In the genomic region with DNA sequence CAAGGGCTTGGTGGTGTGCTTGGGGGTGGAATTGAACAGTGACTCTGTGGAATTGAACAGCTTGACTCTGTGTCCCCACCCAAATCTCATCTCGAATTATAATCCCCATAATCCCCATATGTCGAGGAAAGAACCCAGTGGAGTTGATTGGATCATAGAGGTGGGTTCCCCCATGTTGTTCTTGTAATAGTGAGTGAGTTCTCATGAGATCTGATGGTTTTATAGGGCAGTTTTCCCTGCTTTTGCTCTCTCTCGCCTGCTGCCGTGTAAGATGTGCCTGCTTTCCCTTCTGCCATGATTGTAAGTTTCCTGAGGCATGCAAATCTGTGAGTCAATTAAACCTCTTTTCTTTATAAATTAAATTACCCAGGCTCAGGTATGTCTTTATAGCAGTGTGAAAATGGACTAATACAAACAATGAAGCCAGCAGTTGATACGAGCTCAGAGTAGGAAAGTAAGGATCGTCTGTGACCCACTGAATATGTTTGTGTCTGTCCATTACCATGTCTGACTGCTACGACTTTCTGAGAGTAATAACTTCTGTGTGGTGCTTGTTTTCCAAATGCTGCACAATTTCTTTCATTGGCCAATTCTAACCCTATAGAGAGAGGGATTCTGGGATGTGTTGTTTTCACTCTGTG, we compare ENCODE assay signal across 21 cellular contexts. TPM values are rescaled to one million over a fixed set of nuclear protein-coding genes. Genes with fewer than 3 reads are reported as not detected.
DNase-seq lines count a peak whose midpoint lies in the region; ATAC-seq, FAIRE-seq and TF ChIP-seq lines count a peak whose summit lies in the region.
"Had no signal": no experiment of that assay in that cellular context is flagged by ENCODE, and none has a peak within 500 bp of the region (broad histone marks: within the 10 kb centered on the region; RNA-seq: fewer than 3 reads in every experiment).

No MANE protein-coding gene starts in this region.

- intact Hi-C loops in GM12878 (cut with micrococcal nuclease; ENCODE audit: unreplicated experiment) = no loop called here
- intact Hi-C loops in aorta (cut with DNase I) = no loop called here

- no peak overlapping the region for H3K4me3 Mint-ChIP-seq in mesothelial cell of epicardium
- no peak overlapping the region for H3K4me3 Mint-ChIP-seq in endodermal cell
- H3K4me3 Mint-ChIP-seq: CD4-positive, CD25-positive, alpha-beta regulatory T cell had no signal

- RAD21 ChIA-PET in GM12878 (lab: Charles Lee; ENCODE audit: unreplicated experiment) = no interaction called here

- no peak for DNase-seq in GM12878 (ENCODE audit: low read depth, low spot score)
- DNase-seq in mesothelial cell of epicardium (ENCODE audit: low spot score in 2 of 2, unreplicated experiment in 2 of 2) = no peak
- DNase-seq in coronary artery (ENCODE audit: low spot score) = no peak
- DNase-seq in aorta = no peak
- no peak for DNase-seq in endodermal cell
- DNase-seq: CD4-positive, CD25-positive, alpha-beta regulatory T cell; DND-41; GDM1; H7; KBM-7; NCI-H1048; NCI-H146; NCI-H2081 treated with DMSO at 0.1 percent for 48 hours; NCI-H526; NK-92 treated with Interleukin-12 subunit alpha and Interleukin-12 subunit beta, amount 100 ng/mL, for 24 hours; OCI-M1 had no signal

- no peak overlapping the region for H2AFZ ChIP-seq in ACC112 (ENCODE audit: low read length, unreplicated experiment)
- H2AFZ ChIP-seq in GM12878 (ENCODE audit: control insufficient read depth, low read depth, low read length) = no peak overlapping the region

- in situ Hi-C loops in GM12878 (cut with MboI) = loop anchor here (25.0 kb wide), 1 partner anchor 655 kb away; no protein-coding TSS in a partner anchor

- CTCF ChIA-PET in HEK293 (lab: Yijun Ruan, JAX) = interaction anchor here (4.1 kb wide), 1 partner anchor 12 kb away, joined by 46 read pairs; no protein-coding TSS in a partner anchor
- CTCF ChIA-PET in GM12878 (lab: Yijun Ruan, JAX) = interaction anchor here (3.6 kb wide), 1 partner anchor 11 kb away, joined by 19 read pairs; no protein-coding TSS in a partner anchor

- H3K9me3 Mint-ChIP-seq in mesothelial cell of epicardium = peaks cover 28% of the 10 kb centered on the region
- H3K9me3 Mint-ChIP-seq in endodermal cell = peaks cover 4% of the 10 kb centered on the region

- H3K79me2 ChIP-seq in ACC112 (ENCODE audit: control insufficient read depth, insufficient read depth, low read length, unreplicated experiment) = no peaks in the 10 kb centered on the region
- H3K79me2 ChIP-seq in GM12878 (ENCODE audit: control insufficient read depth, insufficient read depth, low read length) = no peaks in the 10 kb centered on the region

- H3K4me1 ChIP-seq in ACC112 (ENCODE audit: control insufficient read depth, insufficient read depth, low read length, unreplicated experiment) (peaks cover 22% of the 10 kb centered on the region), HEK293 (ENCODE audit: control insufficient read depth, insufficient read depth, low read length) (no peaks in the 10 kb centered on the region; the same call in 1 of the 2 replicates), GM12878 (ENCODE audit: control insufficient read depth, insufficient read depth, low read length) (no peaks in the 10 kb centered on the region), aorta (ENCODE audit: control insufficient read depth in 1 of 2, insufficient read depth in 2 of 2, low read length in 2 of 2) (peaks cover 0 to 3% of the 10 kb centered on the region in 2 donors), endodermal cell (ENCODE audit: control insufficient read depth, insufficient read depth, low read length) (no peaks in the 10 kb centered on the region)

- H3K36me3 ChIP-seq in ACC112 (ENCODE audit: insufficient read depth, low read length) = no peaks in the 10 kb centered on the region
- H3K36me3 ChIP-seq in HEK293 (ENCODE audit: control insufficient read depth in 2 of 2, insufficient read depth in 1 of 2, low read length in 2 of 2) = no peaks in the 10 kb centered on the region
- no peaks in the 10 kb centered on the region for H3K36me3 ChIP-seq in GM12878 (ENCODE audit: control insufficient read depth in 2 of 2, insufficient read depth in 2 of 2, low read length in 1 of 2)
- no peaks in the 10 kb centered on the region for H3K36me3 ChIP-seq in aorta (ENCODE audit: control insufficient read depth in 1 of 2, insufficient read depth in 2 of 2, low read length in 1 of 2)
- no peaks in the 10 kb centered on the region for H3K36me3 ChIP-seq in endodermal cell (ENCODE audit: control insufficient read depth, insufficient read depth, low read length)

- SMC1A ChIA-PET in GM12878 (lab: Charles Lee; ENCODE audit: uncharacterized antibody, unreplicated experiment) = no interaction called here

- H3K36me3 Mint-ChIP-seq in mesothelial cell of epicardium = peaks cover 4% of the 10 kb centered on the region
- H3K36me3 Mint-ChIP-seq in endodermal cell (ENCODE audit: low read depth) = no peaks in the 10 kb centered on the region
- H3K36me3 Mint-ChIP-seq: CD4-positive, CD25-positive, alpha-beta regulatory T cell had no signal

- TF ChIP-seq RAD21 in GM12878 (IDR thresholded peaks at IDR 0.05; ENCODE audit: insufficient read depth, low read depth, low read length) = no peak

- H3K27me3 Mint-ChIP-seq in mesothelial cell of epicardium (ENCODE audit: low read depth) = no peaks in the 10 kb centered on the region
- peaks cover 4% of the 10 kb centered on the region for H3K27me3 Mint-ChIP-seq in endodermal cell (ENCODE audit: insufficient read depth)

- no peak for TF ChIP-seq EP300 in GM12878 (IDR thresholded peaks at IDR 0.05; ENCODE audit: borderline replicate concordance in 1 of 2, control insufficient read depth in 1 of 2, low read depth in 2 of 2, low read length in 2 of 2)

- peaks cover 6% of the 10 kb centered on the region for H3K4me1 Mint-ChIP-seq in mesothelial cell of epicardium
- no peaks in the 10 kb centered on the region for H3K4me1 Mint-ChIP-seq in endodermal cell

- no TSS peak for BruUV-seq in GM12878 (replicated peaks; lab: Mats Ljungman, UMichigan)

- TF ChIP-seq POLR2A in GM12878 (IDR thresholded peaks at IDR 0.05; ENCODE audit: low read depth, low read length) = no peak

- POLR2A ChIA-PET in HEK293 (lab: Yijun Ruan, JAX) (no interaction called here), GM12878 (lab: Charles Lee) (no interaction called here)

- WGBS in GM12878 (ENCODE audit: insufficient coverage, insufficient replicate concordance, low lambda C conversion rate, missing lambda C conversion rate) = 41% methylated on average over 7 of the region's 7 CpGs
- 71 to 77% methylated on average over 7 of the region's 7 CpGs for WGBS in aorta, 2 donors
- WGBS in endodermal cell (ENCODE audit: insufficient coverage in 1 of 2, insufficient read length in 1 of 2), 2 experiments = 89 to 100% methylated on average over 2 to 7 of the region's 7 CpGs

- H3K27ac Mint-ChIP-seq in mesothelial cell of epicardium (peak overlapping the region; percentile 18), endodermal cell (no peak overlapping the region)
- H3K27ac Mint-ChIP-seq: CD4-positive, CD25-positive, alpha-beta regulatory T cell had no signal

- H3K4me3 ChIP-seq in ACC112 (ENCODE audit: low read depth, low read length) (no peak overlapping the region), HEK293 (ENCODE audit: low read depth, low read length) (no peak overlapping the region), GM12878 (no peak overlapping the region), coronary artery (no peak overlapping the region), aorta (ENCODE audit: low read length in 2 of 2) (no peak overlapping the region), endodermal cell (ENCODE audit: low read length) (no peak overlapping the region)
- H3K4me3 ChIP-seq: SK-N-MC had no signal

- peak; percentile 23 for FAIRE-seq in GM12878 (lab: Jason Lieb, UNC)
- FAIRE-seq: D721Med had no signal

- H3K4me2 ChIP-seq in GM12878 (ENCODE audit: control insufficient read depth, insufficient read depth) = no peak overlapping the region

- ATAC-seq in GM12878 (no peak), GM18520 (IDR thresholded peaks at IDR 0.05; ENCODE audit: unreplicated experiment) (no peak), aorta (ENCODE audit: low FRiP score) (no peak)

- H3K9me3 ChIP-seq in HEK293 (ENCODE audit: control insufficient read depth, insufficient read depth, low read depth, low read length) (no peaks in the 10 kb centered on the region), GM12878 (replicated peaks; ENCODE audit: control insufficient read depth, insufficient read depth, low read length) (no peaks in the 10 kb centered on the region; the same call in 2 of the 3 replicates), aorta (ENCODE audit: control insufficient read depth, low read length) (no peaks in the 10 kb centered on the region), endodermal cell (ENCODE audit: control insufficient read depth, low read length) (no peaks in the 10 kb centered on the region)

- H3K9ac ChIP-seq in GM12878 (ENCODE audit: control insufficient read depth, insufficient read depth, low read length) (no peak overlapping the region), endodermal cell (ENCODE audit: extremely low read depth, low read length, poor library complexity, severe bottlenecking) (no peak overlapping the region)

- H3K27me3 ChIP-seq in ACC112 (ENCODE audit: insufficient read depth, low read length) (no peaks in the 10 kb centered on the region), GM12878 (replicated peaks in 1 of 2; ENCODE audit: control insufficient read depth in 2 of 2, insufficient read depth in 2 of 2, low read length in 1 of 2) (no peaks in the 10 kb centered on the region), aorta (ENCODE audit: control insufficient read depth in 1 of 2, insufficient read depth in 2 of 2, low read length in 1 of 2) (no peaks in the 10 kb centered on the region), endodermal cell (ENCODE audit: control insufficient read depth, insufficient read depth, low read length, poor library complexity, severe bottlenecking) (peaks cover 10% of the 10 kb centered on the region)

- H3K27ac ChIP-seq in ACC112 (ENCODE audit: low read depth, low read length) = peak overlapping the region; percentile 61
- no peak overlapping the region; the same call in 1 of the 2 replicates for H3K27ac ChIP-seq in HEK293 (ENCODE audit: extremely low read depth, low read depth, low read length)
- H3K27ac ChIP-seq in GM12878 (ENCODE audit: control insufficient read depth, insufficient read depth) = no peak overlapping the region
- H3K27ac ChIP-seq in coronary artery = no peak overlapping the region
- no peak overlapping the region for H3K27ac ChIP-seq in aorta (ENCODE audit: low read depth in 1 of 2, low read length in 2 of 2)
- no peak overlapping the region for H3K27ac ChIP-seq in endodermal cell (ENCODE audit: low read depth, low read length)
- H3K27ac ChIP-seq: SK-N-MC had no signal

- TF ChIP-seq CTCF in HEK293 (tag by site-specific recombination; IDR thresholded peaks at IDR 0.05) (no peak), GM12878 (IDR thresholded peaks at IDR 0.05 in 2 of 3, conservative IDR thresholded peaks at IDR 0.05 in 1 of 3; ENCODE audit: control insufficient read depth in 2 of 3, extremely low read depth in 1 of 3, insufficient read depth in 1 of 3, low read depth in 3 of 3, low read length in 3 of 3) (no peak), mesothelial cell of epicardium (IDR thresholded peaks at IDR 0.05; ENCODE audit: unreplicated experiment) (no peak), coronary artery (IDR thresholded peaks at IDR 0.05) (no peak), endodermal cell (conservative IDR thresholded peaks at IDR 0.05) (no peak)

- no peaks in the 10 kb centered on the region for H4K20me1 ChIP-seq in GM12878 (ENCODE audit: control insufficient read depth, insufficient read depth)

RNA-seq across cellular contexts. Expression of a gene that starts 17.9 kb away (rescaled TPM):
- 293 and 299 TPM in 2 replicates for total RNA-seq in GM12878 (2013; cell fraction: nucleolus; rRNA removed)
- total RNA-seq in GM12878 (2014; rRNA removed) = 12.4 and 18.2 TPM in 2 replicates
- total RNA-seq in GM12878 (2014; rRNA removed; fragmentation: Illumina TruSeq; extraction: Trizol) = 16.0 and 16.3 TPM in 2 replicates
- 14.4 and 15.4 TPM in 2 replicates for total RNA-seq in GM12878 (2021)
- polyA plus RNA-seq in GM12878 (2011; ENCODE audit: low read depth) = 3.8 TPM
- polyA plus RNA-seq in GM12878 (2011; rRNA removed) = 23.0 and 37.1 TPM in 2 replicates
- 7.1 and 9.3 TPM in 2 replicates for polyA plus RNA-seq in GM12878 (2011; cell fraction: cytosol; rRNA removed)
- polyA plus RNA-seq in GM12878 (2011; cell fraction: nucleus; rRNA removed) = 41.4 and 51.7 TPM in 2 replicates
- 7.5 and 8.9 TPM in 2 replicates for polyA plus RNA-seq in GM12878 (2012)
- 7.9 and 11.1 TPM in 2 replicates for polyA plus RNA-seq in GM12878 (2014; fragmentation: Illumina TruSeq; extraction: Trizol)
- 1 to 10 TPM; 2.7 to 5.4 TPM for polyA plus RNA-seq in GM12878 (2014; fragmentation: Nextera tagmentation; extraction: Ambion mirVana)
- polyA plus RNA-seq in GM12878 (2014; rRNA removed) = 4.6 and 5.3 TPM in 2 replicates
- polyA plus RNA-seq in GM12878 (2016; fragmentation: Nextera tagmentation; extraction: Ambion mirVana) = 1 to 10 TPM; 4.9 to 5.8 TPM
- polyA minus RNA-seq in GM12878 (2011; rRNA and poly(A)+ RNA removed) = 77.4 and 118 TPM in 2 replicates
- 13.0 and 14.6 TPM in 2 replicates for polyA minus RNA-seq in GM12878 (2011; cell fraction: cytosol; rRNA and poly(A)+ RNA removed)
- 82.8 and 110 TPM in 2 replicates for polyA minus RNA-seq in GM12878 (2011; cell fraction: nucleus; rRNA and poly(A)+ RNA removed)
- 44.4 to 48.6 TPM (median 46.4 TPM) in 3 replicates for total RNA-seq in mesothelial cell of epicardium
- 10 to 100 TPM; 57.1 to 69.5 TPM for total RNA-seq in aorta
- 1 to 10 TPM; 3.9 to 6.3 TPM for polyA plus RNA-seq in aorta
- total RNA-seq in endodermal cell = 10 to 100 TPM; 27.6 to 31.8 TPM
- 13.3 TPM for polyA plus RNA-seq in endodermal cell (2013, experiment 1 of 2)
- polyA plus RNA-seq in endodermal cell (2013, experiment 2 of 2) = 13.6 TPM
